Comparison of ENCODE assay signal across 30 cellular contexts in the genomic region with DNA sequence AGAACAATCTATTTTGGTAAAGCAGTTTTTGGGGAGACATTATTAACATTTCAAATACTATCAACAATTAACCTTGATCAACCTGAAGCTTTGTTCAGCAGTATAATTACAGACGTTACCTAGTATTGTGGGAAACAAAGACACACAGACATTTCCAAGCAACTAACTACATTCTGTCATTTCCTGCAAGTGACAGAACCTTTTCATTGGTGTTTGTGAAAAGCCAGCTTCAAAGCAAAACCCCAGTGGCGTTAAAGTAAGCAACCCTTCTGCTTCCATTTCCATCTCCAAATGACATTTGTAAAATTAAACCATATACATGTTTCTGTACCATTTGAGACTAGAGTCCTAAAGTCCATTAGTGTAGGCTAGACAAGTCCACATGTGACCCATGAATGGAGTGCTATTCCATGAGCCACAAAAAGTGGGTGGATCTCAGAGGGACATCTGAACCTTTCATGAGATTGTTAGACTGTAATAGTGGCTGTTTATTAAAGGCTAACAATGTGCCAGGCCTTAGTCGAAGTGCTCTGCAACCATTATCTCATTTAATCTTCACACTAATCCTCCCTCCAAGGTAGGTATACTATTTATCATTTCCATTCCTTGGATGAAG.
A peak's percentile ranks its signal among the peaks of the same experiment; 100 is the strongest.
DNase-seq lines count a peak whose midpoint lies in the region; ATAC-seq and FAIRE-seq lines count a peak whose summit lies in the region.
"Had no signal": no experiment of that assay in that cellular context is flagged by ENCODE, and none has a peak within 500 bp of the region (broad histone marks: within the 10 kb centered on the region; RNA-seq: fewer than 3 reads in every experiment).

No MANE protein-coding gene starts in this region.

- peaks cover 4% of the 10 kb centered on the region for H3K36me3 Mint-ChIP-seq in activated naive CD4-positive, alpha-beta T cell treated with anti-CD3 and anti-CD28 coated beads, Interleukin-2, amount 50 U/mL, for 24 hours
- peaks cover 6% of the 10 kb centered on the region for H3K36me3 Mint-ChIP-seq in activated naive CD4-positive, alpha-beta T cell treated with anti-CD3 and anti-CD28 coated beads, Interleukin-2, amount 10 ng/mL, durations not matched to agents 7 days and 5 days

- H3K9me3 Mint-ChIP-seq in activated naive CD4-positive, alpha-beta T cell treated with anti-CD3 and anti-CD28 coated beads, Interleukin-2, amount 50 U/mL, for 24 hours, result no peaks in the 10 kb centered on the region
- no peaks in the 10 kb centered on the region for H3K9me3 Mint-ChIP-seq in activated naive CD4-positive, alpha-beta T cell treated with anti-CD3 and anti-CD28 coated beads, Interleukin-2, amount 10 ng/mL, durations not matched to agents 7 days and 5 days
- H3K9me3 Mint-ChIP-seq: activated naive CD8-positive, alpha-beta T cell treated with anti-CD3 and anti-CD28 coated beads, Interleukin-2, amount 50 U/mL, for 24 hours; central memory CD8-positive, alpha-beta T cell had no signal

- peak overlapping the region; percentile 4 for H3K27ac Mint-ChIP-seq in activated naive CD4-positive, alpha-beta T cell treated with anti-CD3 and anti-CD28 coated beads, Interleukin-2, amount 50 U/mL, for 24 hours
- H3K27ac Mint-ChIP-seq in activated naive CD4-positive, alpha-beta T cell treated with anti-CD3 and anti-CD28 coated beads, Interleukin-2, amount 10 ng/mL, durations not matched to agents 7 days and 5 days, result no peak overlapping the region
- H3K27ac Mint-ChIP-seq: activated naive CD8-positive, alpha-beta T cell treated with anti-CD3 and anti-CD28 coated beads, Interleukin-2, amount 50 U/mL, for 24 hours had no signal

- ATAC-seq in GM19455 (IDR thresholded peaks at IDR 0.05; ENCODE audit: unreplicated experiment) (no peak), GM19328 (IDR thresholded peaks at IDR 0.05; ENCODE audit: unreplicated experiment) (no peak)
- ATAC-seq: activated naive CD8-positive, alpha-beta T cell treated with anti-CD3 and anti-CD28 coated beads, Interleukin-2, amount 50 U/mL, for 24 hours; HepG2; sciatic nerve had no signal

- H3K27me3 Mint-ChIP-seq in activated naive CD4-positive, alpha-beta T cell treated with anti-CD3 and anti-CD28 coated beads, Interleukin-2, amount 50 U/mL, for 24 hours, result no peaks in the 10 kb centered on the region
- H3K27me3 Mint-ChIP-seq in activated naive CD4-positive, alpha-beta T cell treated with anti-CD3 and anti-CD28 coated beads, Interleukin-2, amount 10 ng/mL, durations not matched to agents 7 days and 5 days, result no peaks in the 10 kb centered on the region
- H3K27me3 Mint-ChIP-seq: activated naive CD8-positive, alpha-beta T cell treated with anti-CD3 and anti-CD28 coated beads, Interleukin-2, amount 50 U/mL, for 24 hours; central memory CD8-positive, alpha-beta T cell had no signal

- peak; percentile 41 for FAIRE-seq in islet of Langerhans (lab: Jason Lieb, UNC)
- FAIRE-seq: HepG2, kidney had no signal

- CTCF ChIA-PET in activated naive CD4-positive, alpha-beta T cell treated with anti-CD3 and anti-CD28 coated beads, Interleukin-2, amount 10 ng/mL, durations not matched to agents 7 days and 5 days (lab: Charles Lee), result interaction anchor here (1.2 to 1.4 kb wide), 2 partner anchors 18 to 102 kb away, joined by 4 to 5 read pairs; no protein-coding TSS in a partner anchor

- H3K4me1 Mint-ChIP-seq in activated naive CD4-positive, alpha-beta T cell treated with anti-CD3 and anti-CD28 coated beads, Interleukin-2, amount 50 U/mL, for 24 hours, result peaks cover 50% of the 10 kb centered on the region
- H3K4me1 Mint-ChIP-seq in activated naive CD4-positive, alpha-beta T cell treated with anti-CD3 and anti-CD28 coated beads, Interleukin-2, amount 10 ng/mL, durations not matched to agents 7 days and 5 days, result peaks cover 22% of the 10 kb centered on the region

- DNase-seq in activated naive CD4-positive, alpha-beta T cell treated with anti-CD3 and anti-CD28 coated beads, Interleukin-2, amount 10 ng/mL, durations not matched to agents 7 days and 5 days, result no peak
- peak; percentile 11 for DNase-seq in NCI-H1436 treated with DMSO at 0.1 percent for 48 hours (lab: John Stamatoyannopoulos, UW)
- no peak for DNase-seq in hypothalamus (lab: John Stamatoyannopoulos, UW)
- DNase-seq: activated gamma-delta T cell treated with Interleukin-2 at 50 U/mL for 16 hours; activated naive CD8-positive, alpha-beta T cell treated with anti-CD3 and anti-CD28 coated beads, Interleukin-2, amount 50 U/mL, for 24 hours; activated T-cell treated with anti-CD3 and anti-CD28 coated beads, Interleukin-2, amount 50 U/mL, for 48 hours; Caco-2; DMS53; foreskin fibroblast; GM23248; head of caudate nucleus; Kasumi-1; kidney; MV-4-11; NCI-H187; NCI-H526; nucleus accumbens; Peyer's patch; SIG-M5; stimulated activated CD4-positive, alpha-beta T cell treated with anti-CD3 and anti-CD28 coated beads, Interleukin-12 subunit alpha, Interleukin-12 subunit beta, amount 100 ng/mL, for 4 hours; stimulated activated CD4-positive, alpha-beta T cell treated with anti-CD3 and anti-CD28 coated beads, Interleukin-4, amount 100 ng/mL, for 1 hour; T1000; tibial artery had no signal

- H3K4me3 Mint-ChIP-seq in activated naive CD4-positive, alpha-beta T cell treated with anti-CD3 and anti-CD28 coated beads, Interleukin-2, amount 50 U/mL, for 24 hours, result no peak overlapping the region
- no peak overlapping the region for H3K4me3 Mint-ChIP-seq in activated naive CD4-positive, alpha-beta T cell treated with anti-CD3 and anti-CD28 coated beads, Interleukin-2, amount 10 ng/mL, durations not matched to agents 7 days and 5 days
- H3K4me3 Mint-ChIP-seq: activated naive CD8-positive, alpha-beta T cell treated with anti-CD3 and anti-CD28 coated beads, Interleukin-2, amount 50 U/mL, for 24 hours; central memory CD8-positive, alpha-beta T cell had no signal
